Comparison of ENCODE assay signal across 2 cellular contexts in the genomic region with DNA sequence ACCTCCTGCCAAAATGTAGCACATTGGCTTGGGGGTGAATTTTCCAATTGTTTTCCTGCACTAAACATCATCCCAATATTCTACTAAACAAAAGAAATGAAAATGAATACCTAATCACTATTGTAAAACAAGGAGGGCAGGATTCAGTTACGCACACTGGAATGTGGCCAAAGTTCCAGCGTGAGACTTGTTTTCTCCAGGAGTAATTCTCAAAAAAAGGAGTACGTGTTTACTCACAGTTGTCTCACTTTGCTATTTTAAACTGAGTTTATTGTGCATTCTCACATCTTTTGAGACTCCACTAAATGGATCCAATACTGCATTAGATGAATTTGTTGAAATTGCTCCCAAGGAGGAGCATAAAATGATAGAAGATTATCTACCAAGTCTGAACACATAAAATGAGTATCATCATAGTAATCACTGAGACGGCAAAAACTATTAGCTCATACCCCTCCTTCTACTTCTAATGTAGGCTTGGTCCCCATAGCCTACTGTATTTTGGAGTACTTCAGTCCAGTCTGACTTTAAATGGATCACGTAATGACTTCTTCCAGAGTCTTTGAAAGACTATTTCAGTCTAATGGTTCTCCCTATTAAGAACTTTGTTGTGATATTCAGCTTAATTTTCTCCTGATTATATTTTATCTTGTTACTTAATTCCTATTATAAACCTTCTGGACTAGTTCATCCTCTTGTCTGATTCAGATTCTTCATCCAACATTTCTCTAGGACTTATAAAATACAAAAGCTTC.
TF ChIP-seq lines count a peak whose summit lies in the region.

No MANE protein-coding gene starts in this region.

TF ChIP-seq in HEK293, 187 proteins besides CTCF, POLR2A, EP300 and RAD21 (continues in another document):
- TF ChIP-seq, protein P1, sequence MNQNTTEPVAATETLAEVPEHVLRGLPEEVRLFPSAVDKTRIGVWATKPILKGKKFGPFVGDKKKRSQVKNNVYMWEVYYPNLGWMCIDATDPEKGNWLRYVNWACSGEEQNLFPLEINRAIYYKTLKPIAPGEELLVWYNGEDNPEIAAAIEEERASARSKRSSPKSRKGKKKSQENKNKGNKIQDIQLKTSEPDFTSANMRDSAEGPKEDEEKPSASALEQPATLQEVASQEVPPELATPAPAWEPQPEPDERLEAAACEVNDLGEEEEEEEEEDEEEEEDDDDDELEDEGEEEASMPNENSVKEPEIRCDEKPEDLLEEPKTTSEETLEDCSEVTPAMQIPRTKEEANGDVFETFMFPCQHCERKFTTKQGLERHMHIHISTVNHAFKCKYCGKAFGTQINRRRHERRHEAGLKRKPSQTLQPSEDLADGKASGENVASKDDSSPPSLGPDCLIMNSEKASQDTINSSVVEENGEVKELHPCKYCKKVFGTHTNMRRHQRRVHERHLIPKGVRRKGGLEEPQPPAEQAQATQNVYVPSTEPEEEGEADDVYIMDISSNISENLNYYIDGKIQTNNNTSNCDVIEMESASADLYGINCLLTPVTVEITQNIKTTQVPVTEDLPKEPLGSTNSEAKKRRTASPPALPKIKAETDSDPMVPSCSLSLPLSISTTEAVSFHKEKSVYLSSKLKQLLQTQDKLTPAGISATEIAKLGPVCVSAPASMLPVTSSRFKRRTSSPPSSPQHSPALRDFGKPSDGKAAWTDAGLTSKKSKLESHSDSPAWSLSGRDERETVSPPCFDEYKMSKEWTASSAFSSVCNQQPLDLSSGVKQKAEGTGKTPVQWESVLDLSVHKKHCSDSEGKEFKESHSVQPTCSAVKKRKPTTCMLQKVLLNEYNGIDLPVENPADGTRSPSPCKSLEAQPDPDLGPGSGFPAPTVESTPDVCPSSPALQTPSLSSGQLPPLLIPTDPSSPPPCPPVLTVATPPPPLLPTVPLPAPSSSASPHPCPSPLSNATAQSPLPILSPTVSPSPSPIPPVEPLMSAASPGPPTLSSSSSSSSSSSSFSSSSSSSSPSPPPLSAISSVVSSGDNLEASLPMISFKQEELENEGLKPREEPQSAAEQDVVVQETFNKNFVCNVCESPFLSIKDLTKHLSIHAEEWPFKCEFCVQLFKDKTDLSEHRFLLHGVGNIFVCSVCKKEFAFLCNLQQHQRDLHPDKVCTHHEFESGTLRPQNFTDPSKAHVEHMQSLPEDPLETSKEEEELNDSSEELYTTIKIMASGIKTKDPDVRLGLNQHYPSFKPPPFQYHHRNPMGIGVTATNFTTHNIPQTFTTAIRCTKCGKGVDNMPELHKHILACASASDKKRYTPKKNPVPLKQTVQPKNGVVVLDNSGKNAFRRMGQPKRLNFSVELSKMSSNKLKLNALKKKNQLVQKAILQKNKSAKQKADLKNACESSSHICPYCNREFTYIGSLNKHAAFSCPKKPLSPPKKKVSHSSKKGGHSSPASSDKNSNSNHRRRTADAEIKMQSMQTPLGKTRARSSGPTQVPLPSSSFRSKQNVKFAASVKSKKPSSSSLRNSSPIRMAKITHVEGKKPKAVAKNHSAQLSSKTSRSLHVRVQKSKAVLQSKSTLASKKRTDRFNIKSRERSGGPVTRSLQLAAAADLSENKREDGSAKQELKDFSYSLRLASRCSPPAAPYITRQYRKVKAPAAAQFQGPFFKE (tag by site-specific recombination; IDR thresholded peaks at IDR 0.05; ENCODE audit: borderline replicate concordance): no peak
- no peak for TF ChIP-seq SP2 (tag by site-specific recombination; IDR thresholded peaks at IDR 0.05)
- no peak for TF ChIP-seq ZBTB21 (tag by site-specific recombination; IDR thresholded peaks at IDR 0.05)
- peak; percentile 45 for TF ChIP-seq PRDM6 (tag by site-specific recombination; IDR thresholded peaks at IDR 0.05)
- no peak for TF ChIP-seq ZBTB7A (tag by site-specific recombination; IDR thresholded peaks at IDR 0.05; ENCODE audit: low read depth)
- TF ChIP-seq ZNF560 (tag by site-specific recombination; IDR thresholded peaks at IDR 0.05; ENCODE audit: borderline replicate concordance): no peak
- TF ChIP-seq PRDM10 (tag by site-specific recombination; IDR thresholded peaks at IDR 0.05): no peak
- TF ChIP-seq WT1 (tag by site-specific recombination; IDR thresholded peaks at IDR 0.05): peak; percentile 79

TF ChIP-seq in H1, 55 proteins besides CTCF, POLR2A, EP300 and RAD21:
- TF ChIP-seq SUZ12 (IDR thresholded peaks at IDR 0.05; ENCODE audit: low read length) (no peak), TEAD4 (IDR thresholded peaks at IDR 0.05; ENCODE audit: low read depth, low read length) (0 out of 2 replicates have a peak, but pooled peaks have one; percentile 23), CBX5 (IDR thresholded peaks at IDR 0.05; ENCODE audit: low read depth, low read length) (no peak), GABPA (IDR thresholded peaks at IDR 0.05; ENCODE audit: borderline replicate concordance, insufficient read depth, low read length) (no peak)
